Comparison of ENCODE assay signal across 23 cellular contexts in genomic region chr15:30921106-30921505, GRCh38. TPM values are rescaled to one million over a fixed set of nuclear protein-coding genes. Genes with fewer than 3 reads are reported as not detected.
A peak's percentile ranks its signal among the peaks of the same experiment; 100 is the strongest.
DNase-seq lines count a peak whose midpoint lies in the region; ATAC-seq, FAIRE-seq and TF ChIP-seq lines count a peak whose summit lies in the region.
"Had no signal": no experiment of that assay in that cellular context is flagged by ENCODE, and none has a peak within 500 bp of the region (broad histone marks: within the 10 kb centered on the region; RNA-seq: fewer than 3 reads in every experiment).

No MANE protein-coding gene starts in this region.

- H3K36me3 Mint-ChIP-seq in osteocyte (ENCODE audit: unreplicated experiment): peaks cover 41% of the 10 kb centered on the region

- H3K79me2 ChIP-seq in H1 (ENCODE audit: control insufficient read depth in 1 of 2, insufficient read depth in 2 of 2, low read length in 2 of 2) (no peaks in the 10 kb centered on the region; a peak in 1 of 4 replicates), PC-9 (ENCODE audit: low read depth) (no peaks in the 10 kb centered on the region)

- CTCF ChIA-PET in H1 (lab: Charles Lee; ENCODE audit: partially characterized antibody) (interaction anchor here (0.8 kb wide), 1 partner anchor 222 kb away, joined by 3 read pairs; no protein-coding TSS in a partner anchor), PC-9 (lab: Charles Lee) (no interaction called here)

- ATAC-seq in GM19023 (IDR thresholded peaks at IDR 0.05; ENCODE audit: unreplicated experiment): no peak
- ATAC-seq: activated CD8-positive, alpha-beta T cell treated with anti-CD3 and anti-CD28 coated beads for 36 hours; effector memory CD8-positive, alpha-beta T cell; PC-3; upper lobe of right lung had no signal

- H3K4me1 ChIP-seq in BLaER1 (peaks cover 70% of the 10 kb centered on the region), H1 (replicated peaks in 1 of 4; ENCODE audit: control insufficient read depth in 3 of 4, insufficient read depth in 4 of 4, low read length in 3 of 4) (peaks cover 18 to 28% (median 24%) of the 10 kb centered on the region in 4 experiments), PC-9 (replicated peaks; ENCODE audit: insufficient read depth) (no peaks in the 10 kb centered on the region), BE2C (peaks cover 6% of the 10 kb centered on the region; the same call in 1 of the 2 replicates)
- H3K4me1 ChIP-seq: upper lobe of right lung had no signal

- H3K9me3 ChIP-seq in BLaER1 (no peaks in the 10 kb centered on the region), H1 (ENCODE audit: insufficient read depth in 2 of 2, low read depth in 1 of 2, low read length in 1 of 2) (no peaks in the 10 kb centered on the region), PC-9 (ENCODE audit: insufficient read depth, low read depth) (no peaks in the 10 kb centered on the region), BE2C (no peaks in the 10 kb centered on the region)
- H3K9me3 ChIP-seq: HAP-1, heart left ventricle, upper lobe of right lung had no signal

- H3K27me3 ChIP-seq in BLaER1: no peaks in the 10 kb centered on the region
- H3K27me3 ChIP-seq in H1 (replicated peaks in 1 of 4; ENCODE audit: control insufficient read depth in 3 of 4, extremely low read depth in 1 of 4, insufficient read depth in 3 of 4, low read length in 3 of 4): no peaks in the 10 kb centered on the region
- no peaks in the 10 kb centered on the region for H3K27me3 ChIP-seq in PC-9 (ENCODE audit: insufficient read depth, low read depth)
- no peaks in the 10 kb centered on the region for H3K27me3 ChIP-seq in BE2C
- H3K27me3 ChIP-seq: brain microvascular endothelial cell, heart left ventricle, upper lobe of right lung had no signal

- H3K23ac ChIP-seq in H1 (ENCODE audit: insufficient read length): no peak overlapping the region

- no peak overlapping the region; the same call in 1 of the 2 replicates for H2AK5ac ChIP-seq in H1 (ENCODE audit: low read depth, low read length)

- POLR2A ChIA-PET in H1 (lab: Charles Lee; ENCODE audit: partially characterized antibody) (interaction anchor here (1.3 to 2.5 kb wide), 3 partner anchors 10 to 17 kb away, joined by 4 to 7 read pairs (median 4); partner anchors contain the start of gene FAN1), PC-9 (lab: Charles Lee; ENCODE audit: unreplicated experiment) (no interaction called here)

- H2BK20ac ChIP-seq in H1 (ENCODE audit: low read length): peak overlapping the region; percentile 21; the same call in 1 of the 2 replicates

- no peak overlapping the region for H2BK15ac ChIP-seq in H1 (ENCODE audit: low read length)

- H4K91ac ChIP-seq in H1 (replicated peaks; ENCODE audit: insufficient read length, low read length): peak overlapping the region; percentile 5

- H3K4me2 ChIP-seq in BLaER1 (peak overlapping the region; percentile 86), H1 (ENCODE audit: insufficient read depth in 1 of 2, low read depth in 2 of 2, low read length in 2 of 2) (peak overlapping the region in 1 of 2 experiments; percentile 56; a peak in 1 of 4 replicates), PC-9 (no peak overlapping the region)

- no peaks in the 10 kb centered on the region for H3K27me3 Mint-ChIP-seq in osteocyte (ENCODE audit: unreplicated experiment)
- H3K27me3 Mint-ChIP-seq: activated CD8-positive, alpha-beta T cell treated with anti-CD3 and anti-CD28 coated beads for 36 hours; effector memory CD8-positive, alpha-beta T cell had no signal

- no peak for FAIRE-seq in H1 (lab: Jason Lieb, UNC)
- FAIRE-seq: G401.6, GM19239 had no signal

- H4K20me1 ChIP-seq in BLaER1 (no peaks in the 10 kb centered on the region), H1 (replicated peaks in 1 of 2; ENCODE audit: control insufficient read depth in 1 of 2, insufficient read depth in 2 of 2, low read length in 2 of 2) (peaks cover 0 to 3% of the 10 kb centered on the region in 2 experiments), PC-9 (ENCODE audit: insufficient read depth) (no peaks in the 10 kb centered on the region)

- no peak for TF ChIP-seq RAD21 in H1 (IDR thresholded peaks at IDR 0.05 in 1 of 2, conservative IDR thresholded peaks at IDR 0.05 in 1 of 2; ENCODE audit: low read depth in 2 of 2, low read length in 2 of 2)

- no peak overlapping the region for H3K4ac ChIP-seq in H1 (replicated peaks; ENCODE audit: insufficient read length, low read depth, low read length)

- 90% methylated on average over 4 of the region's 4 CpGs; no CpG with 5 or more reads in 1 of the 2 experiments for WGBS in H1 (ENCODE audit: extremely low coverage in 1 of 2, insufficient coverage in 1 of 2, insufficient read length in 1 of 2, insufficient replicate concordance in 2 of 2, low coverage in 1 of 2, low lambda C conversion rate in 2 of 2, missing lambda C conversion rate in 1 of 2), 2 experiments

- H3K27ac Mint-ChIP-seq in osteocyte (ENCODE audit: unreplicated experiment): peak overlapping the region; percentile 80
- H3K27ac Mint-ChIP-seq: activated CD8-positive, alpha-beta T cell treated with anti-CD3 and anti-CD28 coated beads for 36 hours; effector memory CD8-positive, alpha-beta T cell had no signal

- H4K8ac ChIP-seq in H1 (ENCODE audit: extremely low read depth, insufficient read depth, low read length): no peak overlapping the region

- H3K36me3 ChIP-seq in BLaER1: peaks cover 48% of the 10 kb centered on the region
- H3K36me3 ChIP-seq in H1 (ENCODE audit: control insufficient read depth in 2 of 4, insufficient read depth in 4 of 4, low read length in 3 of 4): peaks cover 7 to 58% (median 30%) of the 10 kb centered on the region in 4 experiments
- H3K36me3 ChIP-seq in PC-9 (ENCODE audit: low read depth): no peaks in the 10 kb centered on the region
- H3K36me3 ChIP-seq in BE2C: peaks cover 36% of the 10 kb centered on the region

- H3K9ac ChIP-seq in BLaER1: peak overlapping the region; percentile 79; the same call in 1 of the 2 replicates
- H3K9ac ChIP-seq in H1 (replicated peaks in 1 of 4; ENCODE audit: extremely low read depth in 1 of 4, low read depth in 3 of 4, low read length in 3 of 4): no peak overlapping the region
- H3K9ac ChIP-seq: KMS-11 had no signal

- H3F3A ChIP-seq in PC-9 (ENCODE audit: insufficient read depth, low read depth): no peaks in the 10 kb centered on the region

- H2BK12ac ChIP-seq in H1 (ENCODE audit: low read depth, low read length): 0 out of 2 replicates have a peak overlapping the region, but pooled peaks have one; percentile 64

- intact Hi-C loops in PC-9 (cut with micrococcal nuclease; ENCODE audit: unreplicated experiment): no loop called here

- H2BK5ac ChIP-seq in H1 (ENCODE audit: low read depth, low read length): peak overlapping the region; percentile 62; the same call in 1 of the 2 replicates

- no peak overlapping the region for H4K5ac ChIP-seq in H1 (ENCODE audit: insufficient read length, low read depth, low read length)

- no TSS peak for BruUV-seq in PC-9 (replicated peaks; lab: Mats Ljungman, UMichigan)

- H3K9me2 ChIP-seq in PC-9 (ENCODE audit: insufficient read depth): no peaks in the 10 kb centered on the region

- no peak overlapping the region for H3K4me3 Mint-ChIP-seq in osteocyte (ENCODE audit: unreplicated experiment)
- H3K4me3 Mint-ChIP-seq: activated CD8-positive, alpha-beta T cell treated with anti-CD3 and anti-CD28 coated beads for 36 hours; effector memory CD8-positive, alpha-beta T cell had no signal

- no peak for TF ChIP-seq POLR2A in H1 (IDR thresholded peaks at IDR 0.05; ENCODE audit: control extremely low read depth in 1 of 2, low read depth in 2 of 2, low read length in 2 of 2)

- H3K4me3 ChIP-seq in BLaER1 (no peak overlapping the region), H1 (ENCODE audit: extremely low read depth in 1 of 4, insufficient read depth in 2 of 4, low read depth in 3 of 4, low read length in 4 of 4) (no peak overlapping the region), PC-9 (no peak overlapping the region), BE2C (ENCODE audit: low read depth, low read length) (no peak overlapping the region)
- H3K4me3 ChIP-seq: coronary artery, HAP-1, heart left ventricle, skin epidermis, upper lobe of right lung had no signal

- TF ChIP-seq CTCF in H1 (IDR thresholded peaks at IDR 0.05; ENCODE audit: control extremely low read depth in 1 of 3, insufficient read depth in 1 of 3, low read depth in 1 of 3, low read length in 3 of 3) (no peak), osteocyte (IDR thresholded peaks at IDR 0.05) (no peak), PC-9 (conservative IDR thresholded peaks at IDR 0.05) (no peak), BE2C (IDR thresholded peaks at IDR 0.05; ENCODE audit: low read depth, low read length) (no peak)

- H3K56ac ChIP-seq in H1 (replicated peaks; ENCODE audit: insufficient read length, low read depth, low read length): no peak overlapping the region

- DNase-seq in NAMALWA (ENCODE audit: low spot score) (peak; percentile 6), H1 (ENCODE audit: low read depth in 1 of 2, low spot score in 2 of 2) (no peak), osteocyte (ENCODE audit: extremely low spot score, unreplicated experiment) (no peak), PC-9 (no peak), BE2C (no peak)
- no peak for DNase-seq in stimulated activated CD4-positive, alpha-beta T cell treated with anti-CD3 and anti-CD28 coated beads, Interleukin-4, amount 100 ng/mL, for 1 hour
- DNase-seq: activated CD8-positive, alpha-beta T cell treated with anti-CD3 and anti-CD28 coated beads for 36 hours; activated gamma-delta T cell; brain microvascular endothelial cell; effector memory CD8-positive, alpha-beta T cell; NCI-H146; NCI-H524; PC-3; upper lobe of right lung had no signal

- no peak overlapping the region for H3K14ac ChIP-seq in H1 (ENCODE audit: insufficient read length)

- no peak overlapping the region for H2AFZ ChIP-seq in H1 (ENCODE audit: low read length)
- no peak overlapping the region for H2AFZ ChIP-seq in PC-9

- TF ChIP-seq EP300 in H1 (IDR thresholded peaks at IDR 0.05; ENCODE audit: borderline replicate concordance in 1 of 2, low read depth in 2 of 2, low read length in 2 of 2): no peak

- 0 out of 2 replicates have a peak, but pooled peaks cover 4% of the 10 kb centered on the region for H3K79me1 ChIP-seq in H1 (ENCODE audit: low read depth, low read length)

- no peak overlapping the region; the same call in 1 of the 2 replicates for H3K18ac ChIP-seq in H1 (ENCODE audit: extremely low read depth, low read length)

- H3K9me3 Mint-ChIP-seq in osteocyte (ENCODE audit: unreplicated experiment): no peaks in the 10 kb centered on the region
- H3K9me3 Mint-ChIP-seq: activated CD8-positive, alpha-beta T cell treated with anti-CD3 and anti-CD28 coated beads for 36 hours; effector memory CD8-positive, alpha-beta T cell had no signal

- H3K4me1 Mint-ChIP-seq in osteocyte (ENCODE audit: unreplicated experiment): peaks cover 35% of the 10 kb centered on the region

- no peaks in the 10 kb centered on the region for H3K23me2 ChIP-seq in H1 (ENCODE audit: low read depth, low read length)

- peak overlapping the region; percentile 92 for H3K27ac ChIP-seq in BLaER1
- no peak overlapping the region for H3K27ac ChIP-seq in H1 (ENCODE audit: low read depth, low read length)
- no peak overlapping the region for H3K27ac ChIP-seq in PC-9
- H3K27ac ChIP-seq: brain microvascular endothelial cell, upper lobe of right lung had no signal

- H2BK120ac ChIP-seq in H1 (replicated peaks; ENCODE audit: low read depth, low read length): peak overlapping the region; percentile 18

RNA-seq across cellular contexts. Expression of gene FAN1, which starts 17.4 kb away (rescaled TPM):
- total RNA-seq in H1 (2021; fragmentation: NEBNext Ultra II Directional; extraction: Animal tissue kit (Norgen Biotek cat#: 25700)): 24.9 and 25.0 TPM in 2 replicates
- polyA plus RNA-seq in H1 (2011; rRNA removed): 8.6 and 11.3 TPM in 2 replicates
- polyA plus RNA-seq in H1 (2011; cell fraction: cytosol; rRNA removed): 17.0 TPM
- polyA plus RNA-seq in H1 (2011; cell fraction: nucleus; rRNA removed): 22.6 TPM
- polyA plus RNA-seq in H1 (2012, experiment 1 of 2): 14.5 to 20.6 TPM (median 16.4 TPM) in 4 replicates
- 1.5 TPM for polyA plus RNA-seq in H1 (2012, experiment 2 of 2)
- polyA plus RNA-seq in H1 (2013, experiment 1 of 2): 13.9 TPM
- polyA plus RNA-seq in H1 (2013, experiment 2 of 2): 13.2 TPM
- 12.7 and 14.4 TPM in 2 replicates for polyA minus RNA-seq in H1 (2011; rRNA and poly(A)+ RNA removed)
- polyA minus RNA-seq in H1 (2011; cell fraction: cytosol; rRNA and poly(A)+ RNA removed): 12.6 TPM
- 18.4 TPM for polyA minus RNA-seq in H1 (2011; cell fraction: nucleus; rRNA and poly(A)+ RNA removed)
- total RNA-seq in osteocyte (21.5 and 24.1 TPM in 2 replicates), PC-9 (2021) (9.3 and 10.2 TPM in 2 replicates)
- 42.9 TPM for polyA plus RNA-seq in BE2C (2012; ENCODE audit: insufficient read depth, insufficient read length, low read depth)
